ENCODE assay signal across 20 cellular contexts in genomic region chr4:23774932-23775331, GRCh38.
"Had no signal": no experiment of that assay in that cellular context is flagged by ENCODE, and none has a peak within 500 bp of the region (broad histone marks: within the 10 kb centered on the region; RNA-seq: fewer than 3 reads in every experiment).

No MANE protein-coding gene starts in this region.

- H3K36me3 Mint-ChIP-seq: naive thymus-derived CD4-positive, alpha-beta T cell; type B pancreatic cell had no signal

- H3K4me1 Mint-ChIP-seq: central memory CD8-positive, alpha-beta T cell; naive thymus-derived CD4-positive, alpha-beta T cell had no signal

- DNase-seq: cortex of kidney; dorsolateral prefrontal cortex; effector CD8-positive, alpha-beta T cell; heart right ventricle; hypothalamus; islet precursor cell; left lung; mesenchymal stem cell; naive thymus-derived CD4-positive, alpha-beta T cell; ovary; retina; sigmoid colon; stimulated activated CD4-positive, alpha-beta T cell treated with anti-CD3 and anti-CD28 coated beads, Interleukin-2, amount 100 ng/mL, for 48 hours; stimulated activated naive CD8-positive, alpha-beta T cell treated with anti-CD3 and anti-CD28 coated beads, Interleukin-15, Interleukin-2, amounts not matched to agents 100 U/mL and 50 U/mL, for 24 hours had no signal

- H3K27ac Mint-ChIP-seq: naive thymus-derived CD4-positive, alpha-beta T cell; progenitor cell of endocrine pancreas; type B pancreatic cell had no signal

- H3K27ac ChIP-seq: dorsolateral prefrontal cortex, left lung, ovary, sigmoid colon, suprapubic skin, thyroid gland had no signal

- H3K27me3 Mint-ChIP-seq: central memory CD8-positive, alpha-beta T cell had no signal

- H3K36me3 ChIP-seq: heart right ventricle, left lung, ovary, sigmoid colon, suprapubic skin, thyroid gland had no signal

- H3K4me1 ChIP-seq: left lung, sigmoid colon, suprapubic skin had no signal

- H3K27me3 ChIP-seq: dorsolateral prefrontal cortex, heart right ventricle, left lung, ovary, sigmoid colon, suprapubic skin, thyroid gland had no signal

- H3K9me3 ChIP-seq: heart right ventricle, left lung, ovary, sigmoid colon, suprapubic skin, thyroid gland had no signal

- H3K4me3 Mint-ChIP-seq: central memory CD8-positive, alpha-beta T cell; naive thymus-derived CD4-positive, alpha-beta T cell; type B pancreatic cell had no signal

- ATAC-seq: naive thymus-derived CD4-positive, alpha-beta T cell; stimulated activated naive CD8-positive, alpha-beta T cell treated with anti-CD3 and anti-CD28 coated beads, Interleukin-15, Interleukin-2, amounts not matched to agents 100 U/mL and 50 U/mL, for 24 hours had no signal

- H3K4me3 ChIP-seq: dorsolateral prefrontal cortex, heart right ventricle, left lung, lung, ovary, sigmoid colon, suprapubic skin, thyroid gland had no signal

- H3K9me3 Mint-ChIP-seq: type B pancreatic cell had no signal
